Comparison of ENCODE assay signal across 30 cellular contexts in genomic region chr3:6878731-6879130, GRCh38.
"Had no signal": no experiment of that assay in that cellular context is flagged by ENCODE, and none has a peak within 500 bp of the region (broad histone marks: within the 10 kb centered on the region; RNA-seq: fewer than 3 reads in every experiment).

No MANE protein-coding gene starts in this region.

- DNase-seq: activated effector memory CD4-positive, alpha-beta T cell treated with anti-CD3 and anti-CD28 coated beads, Interleukin-2, amount 50 U/mL, for 16 hours; activated effector memory CD4-positive, alpha-beta T cell treated with Interleukin-2 at 50 U/mL for 16 hours; activated gamma-delta T cell; activated gamma-delta T cell treated with Interleukin-2 at 50 U/mL for 16 hours; activated naive CD4-positive, alpha-beta T cell; activated naive CD4-positive, alpha-beta T cell treated with anti-CD3 and anti-CD28 coated beads for 36 hours; activated naive CD4-positive, alpha-beta T cell treated with anti-CD3 and anti-CD28 coated beads, Interleukin-2, amount 10 ng/mL, durations not matched to agents 7 days and 5 days; activated naive CD4-positive, alpha-beta T cell treated with anti-CD3 and anti-CD28 coated beads, Interleukin-2, amount 50 U/mL, for 16 hours; activated naive CD4-positive, alpha-beta T cell treated with Interleukin-2 at 50 U/mL for 16 hours; activated naive CD8-positive, alpha-beta T cell treated with anti-CD3 and anti-CD28 coated beads for 36 hours; activated naive CD8-positive, alpha-beta T cell treated with anti-CD3 and anti-CD28 coated beads, Interleukin-2, amount 10 ng/mL, durations not matched to agents 7 days and 5 days; activated naive CD8-positive, alpha-beta T cell treated with anti-CD3 and anti-CD28 coated beads, Interleukin-2, amount 50 U/mL, for 24 hours; activated T-cell treated with anti-CD3 and anti-CD28 coated beads, Interleukin-2, amount 50 U/mL, for 4 hours; activated T-cell treated with anti-CD3 and anti-CD28 coated beads, Interleukin-2, amount 50 U/mL, for 48 hours; activated T-cell treated with anti-CD3 and anti-CD28 coated beads, Interleukin-2, amount 50 U/mL, for 72 hours; adrenal gland; amniotic stem cell; amygdala; anterior cingulate cortex; aorta; body of pancreas; brain microvascular endothelial cell; caudate nucleus; central memory CD4-positive, alpha-beta T cell; cerebellar nuclear complex had no signal

- H3K36me3 ChIP-seq: adrenal gland, ascending aorta, brain microvascular endothelial cell, breast epithelium, cardiac muscle cell had no signal

- H3K4me1 ChIP-seq: adrenal gland, ascending aorta, body of pancreas, breast epithelium had no signal

- H3K4me3 ChIP-seq: adrenal gland, ascending aorta, body of pancreas, breast epithelium, cardiac muscle cell had no signal

- H3K27ac ChIP-seq: adrenal gland, ascending aorta, body of pancreas, brain microvascular endothelial cell, breast epithelium, cardiac muscle cell had no signal

- H3K9me3 ChIP-seq: adrenal gland, ascending aorta, body of pancreas, breast epithelium had no signal

- H3K27me3 ChIP-seq: adrenal gland, ascending aorta, body of pancreas, brain microvascular endothelial cell, breast epithelium, cardiac muscle cell had no signal

- ATAC-seq: activated naive CD4-positive, alpha-beta T cell treated with anti-CD3 and anti-CD28 coated beads, Interleukin-2, amount 50 U/mL, for 72 hours; activated naive CD8-positive, alpha-beta T cell treated with anti-CD3 and anti-CD28 coated beads, Interleukin-2, amount 50 U/mL, for 24 hours; activated T-cell treated with anti-CD3 and anti-CD28 coated beads, Interleukin-2, amount 50 U/mL, for 4 hours; activated T-cell treated with anti-CD3 and anti-CD28 coated beads, Interleukin-2, amount 50 U/mL, for 72 hours; activated T-helper 17 cell treated with anti-CD3 and anti-CD28 coated beads, Interleukin-2, amount 50 U/mL, for 72 hours; body of pancreas had no signal
